In the genomic region with DNA sequence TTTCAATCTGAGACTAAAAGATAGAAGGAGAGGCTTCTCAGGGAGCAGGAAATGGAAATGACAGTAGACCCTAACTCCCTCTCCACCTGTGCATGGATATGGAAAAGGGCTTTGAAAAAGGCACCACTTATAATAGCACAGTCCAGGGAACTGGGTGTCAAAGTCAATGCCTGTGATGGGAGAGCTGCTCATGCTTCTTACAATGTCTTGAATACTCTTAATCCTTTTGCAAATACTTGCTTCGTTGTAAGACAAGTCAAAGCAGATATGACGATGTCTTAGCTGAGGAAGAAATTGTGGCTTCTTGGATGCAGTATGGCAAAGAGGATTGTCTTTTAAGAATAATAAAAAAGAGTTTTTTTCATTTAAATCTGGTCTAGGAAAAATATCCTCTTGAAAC, we compare ENCODE assay signal across 2 cellular contexts.
TF ChIP-seq lines count a peak whose summit lies in the region.

No MANE protein-coding gene starts in this region.

TF ChIP-seq in IMR-90, 13 proteins besides CTCF, POLR2A, EP300 and RAD21:
- TF ChIP-seq, protein P1, sequence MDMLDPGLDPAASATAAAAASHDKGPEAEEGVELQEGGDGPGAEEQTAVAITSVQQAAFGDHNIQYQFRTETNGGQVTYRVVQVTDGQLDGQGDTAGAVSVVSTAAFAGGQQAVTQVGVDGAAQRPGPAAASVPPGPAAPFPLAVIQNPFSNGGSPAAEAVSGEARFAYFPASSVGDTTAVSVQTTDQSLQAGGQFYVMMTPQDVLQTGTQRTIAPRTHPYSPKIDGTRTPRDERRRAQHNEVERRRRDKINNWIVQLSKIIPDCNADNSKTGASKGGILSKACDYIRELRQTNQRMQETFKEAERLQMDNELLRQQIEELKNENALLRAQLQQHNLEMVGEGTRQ (IDR thresholded peaks at IDR 0.05; ENCODE audit: low read depth, low read length): no peak
- TF ChIP-seq SMC3 (IDR thresholded peaks at IDR 0.05; ENCODE audit: low read depth, low read length): no peak
- no peak for TF ChIP-seq BHLHE40 (IDR thresholded peaks at IDR 0.05; ENCODE audit: low read depth, low read length)
- no peak for TF ChIP-seq FOS (IDR thresholded peaks at IDR 0.05; ENCODE audit: low read depth, low read length)
- TF ChIP-seq CEBPB (IDR thresholded peaks at IDR 0.05; ENCODE audit: low read depth, low read length): no peak
- no peak for TF ChIP-seq RCOR1 (IDR thresholded peaks at IDR 0.05; ENCODE audit: insufficient replicate concordance, low read length)
- TF ChIP-seq, protein P2, sequence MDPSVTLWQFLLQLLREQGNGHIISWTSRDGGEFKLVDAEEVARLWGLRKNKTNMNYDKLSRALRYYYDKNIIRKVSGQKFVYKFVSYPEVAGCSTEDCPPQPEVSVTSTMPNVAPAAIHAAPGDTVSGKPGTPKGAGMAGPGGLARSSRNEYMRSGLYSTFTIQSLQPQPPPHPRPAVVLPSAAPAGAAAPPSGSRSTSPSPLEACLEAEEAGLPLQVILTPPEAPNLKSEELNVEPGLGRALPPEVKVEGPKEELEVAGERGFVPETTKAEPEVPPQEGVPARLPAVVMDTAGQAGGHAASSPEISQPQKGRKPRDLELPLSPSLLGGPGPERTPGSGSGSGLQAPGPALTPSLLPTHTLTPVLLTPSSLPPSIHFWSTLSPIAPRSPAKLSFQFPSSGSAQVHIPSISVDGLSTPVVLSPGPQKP (IDR thresholded peaks at IDR 0.05; ENCODE audit: borderline replicate concordance, low read depth, low read length): no peak
- TF ChIP-seq NFE2L2 (IDR thresholded peaks at IDR 0.05; ENCODE audit: low read depth, low read length): no peak
- no peak for TF ChIP-seq MAFK (IDR thresholded peaks at IDR 0.05; ENCODE audit: low read depth, low read length)
- TF ChIP-seq RFX5 (IDR thresholded peaks at IDR 0.05; ENCODE audit: low read depth, low read length): no peak
- TF ChIP-seq CHD1 (IDR thresholded peaks at IDR 0.05; ENCODE audit: low read depth, low read length): no peak
- TF ChIP-seq MAZ (IDR thresholded peaks at IDR 0.05; ENCODE audit: borderline replicate concordance, low read depth, low read length): no peak
- TF ChIP-seq MXI1 (IDR thresholded peaks at IDR 0.05; ENCODE audit: borderline replicate concordance, low read depth, low read length): no peak

TF ChIP-seq in HepG2, 621 proteins besides CTCF, POLR2A, EP300 and RAD21:
- TF ChIP-seq CREB1 (IDR thresholded peaks at IDR 0.05): no peak
- TF ChIP-seq CREB1 (CRISPR knock-in tag; IDR thresholded peaks at IDR 0.05): 0 out of 2 replicates have a peak, but pooled peaks have one; percentile 11
- no peak for TF ChIP-seq ZNF674 (CRISPR knock-in tag; IDR thresholded peaks at IDR 0.05; ENCODE audit: low read depth)
